ENCODE assay signal across 17 cellular contexts in genomic region chr1:38600286-38600685, GRCh38.
A peak's percentile ranks its signal among the peaks of the same experiment; 100 is the strongest.
DNase-seq lines count a peak whose midpoint lies in the region; ATAC-seq and TF ChIP-seq lines count a peak whose summit lies in the region.
"Had no signal": no experiment of that assay in that cellular context is flagged by ENCODE, and none has a peak within 500 bp of the region (broad histone marks: within the 10 kb centered on the region; RNA-seq: fewer than 3 reads in every experiment).

No MANE protein-coding gene starts in this region.

- no peaks in the 10 kb centered on the region for H3K79me2 ChIP-seq in GM23338 (replicated peaks; ENCODE audit: insufficient read depth)

- H3F3A ChIP-seq in GM23338 (replicated peaks; ENCODE audit: low read depth): no peaks in the 10 kb centered on the region

- H2AFZ ChIP-seq in GM23338: no peak overlapping the region

- no peak overlapping the region for H3K27ac Mint-ChIP-seq in GM23338
- H3K27ac Mint-ChIP-seq: B cell; CD4-positive, alpha-beta T cell; CD8-positive, alpha-beta T cell had no signal

- H3K27ac ChIP-seq in GM23338 (ENCODE audit: low read depth) (no peak overlapping the region), HUES6 (ENCODE audit: low read depth, low read length) (peak overlapping the region; percentile 50; the same call in 1 of the 2 replicates)
- H3K27ac ChIP-seq: 22Rv1; A549; BLaER1 treated with 17β-estradiol and CSF1 and Interleukin-3, amounts not matched to agents 10 nM and 100 nM; C4-2B had no signal

- no peaks in the 10 kb centered on the region for H3K36me3 Mint-ChIP-seq in GM23338 (ENCODE audit: low read depth)
- H3K36me3 Mint-ChIP-seq: CD8-positive, alpha-beta T cell had no signal

- H3K4me1 ChIP-seq in GM23338 (ENCODE audit: insufficient read depth) (peaks cover 13% of the 10 kb centered on the region), HUES6 (ENCODE audit: control insufficient read depth, insufficient read depth, low read length) (peaks cover 29% of the 10 kb centered on the region)
- H3K4me1 ChIP-seq: A549, Caco-2 had no signal

- no peaks in the 10 kb centered on the region for H3K36me3 ChIP-seq in GM23338 (ENCODE audit: insufficient read depth)
- H3K36me3 ChIP-seq in HUES6 (ENCODE audit: control insufficient read depth, insufficient read depth, low read length): no peaks in the 10 kb centered on the region
- H3K36me3 ChIP-seq: BLaER1 treated with 17β-estradiol and CSF1 and Interleukin-3, amounts not matched to agents 10 nM and 100 nM had no signal

- no peaks in the 10 kb centered on the region; the same call in 2 of the 3 replicates for H3K9me3 Mint-ChIP-seq in GM23338
- H3K9me3 Mint-ChIP-seq: CD4-positive, alpha-beta T cell; CD8-positive, alpha-beta T cell had no signal

- no peak overlapping the region for H3K9ac ChIP-seq in HUES6 (ENCODE audit: low read length)
- H3K9ac ChIP-seq: BLaER1 treated with 17β-estradiol and CSF1 and Interleukin-3, amounts not matched to agents 10 nM and 100 nM had no signal

- ATAC-seq in GM23338: peak; percentile 35; the same call in 1 of the 3 replicates
- ATAC-seq: A549; CD8-positive, alpha-beta T cell had no signal

- peaks cover 17% of the 10 kb centered on the region for H3K27me3 Mint-ChIP-seq in GM23338 (ENCODE audit: insufficient read depth, low read depth, poor library complexity)

- DNase-seq in GM23338 (ENCODE audit: low spot score) (no peak), pons (ENCODE audit: low spot score) (peak; percentile 6)
- DNase-seq in central memory CD4-positive, alpha-beta T cell: no peak
- no peak for DNase-seq in stimulated activated naive CD4-positive, alpha-beta T cell (lab: John Stamatoyannopoulos, UW)
- DNase-seq: AML-193; Caco-2; Calu3; CD4-positive, alpha-beta T cell; CD8-positive, alpha-beta T cell; DMS79 treated with DMSO at 0.1 percent for 48 hours; GF-D8 had no signal

- TF ChIP-seq CTCF in GM23338 (conservative IDR thresholded peaks at IDR 0.05; ENCODE audit: low read depth in 2 of 2): no peak

- no peaks in the 10 kb centered on the region for H4K20me1 ChIP-seq in GM23338 (replicated peaks; ENCODE audit: insufficient read depth)
- H4K20me1 ChIP-seq: BLaER1 treated with 17β-estradiol and CSF1 and Interleukin-3, amounts not matched to agents 10 nM and 100 nM had no signal

- H3K4me2 ChIP-seq in GM23338: 0 out of 2 replicates have a peak overlapping the region, but pooled peaks have one; percentile 0
- H3K4me2 ChIP-seq: A549; BLaER1 treated with 17β-estradiol and CSF1 and Interleukin-3, amounts not matched to agents 10 nM and 100 nM had no signal

- H3K4me3 ChIP-seq in GM23338 (no peak overlapping the region), HUES6 (ENCODE audit: low read depth, low read length) (no peak overlapping the region)
- H3K4me3 ChIP-seq: A549; BLaER1 treated with 17β-estradiol and CSF1 and Interleukin-3, amounts not matched to agents 10 nM and 100 nM had no signal

- no peaks in the 10 kb centered on the region for H3K9me2 ChIP-seq in GM23338 (ENCODE audit: insufficient read depth)

- H3K27me3 ChIP-seq in GM23338 (ENCODE audit: insufficient read depth): peaks cover 95% of the 10 kb centered on the region
- H3K27me3 ChIP-seq in HUES6 (ENCODE audit: control insufficient read depth, insufficient read depth, low read length): peaks cover 74% of the 10 kb centered on the region
- H3K27me3 ChIP-seq: BLaER1 treated with 17β-estradiol and CSF1 and Interleukin-3, amounts not matched to agents 10 nM and 100 nM had no signal

- peaks cover 13% of the 10 kb centered on the region for H3K4me1 Mint-ChIP-seq in GM23338
- H3K4me1 Mint-ChIP-seq: B cell had no signal

- H3K4me3 Mint-ChIP-seq in GM23338: no peak overlapping the region
- H3K4me3 Mint-ChIP-seq: B cell; CD4-positive, alpha-beta T cell; CD8-positive, alpha-beta T cell had no signal

- H3K9me3 ChIP-seq in HUES6 (ENCODE audit: control insufficient read depth, insufficient read depth, low read depth, low read length): no peaks in the 10 kb centered on the region
- H3K9me3 ChIP-seq: A549, Caco-2 had no signal

TF ChIP-seq in GM23338, 12 proteins besides CTCF, POLR2A, EP300 and RAD21:
- no peak for TF ChIP-seq ZNF114 (CRISPR knock-in tag; IDR thresholded peaks at IDR 0.05)
- no peak for TF ChIP-seq STAT1 (IDR thresholded peaks at IDR 0.05; ENCODE audit: unreplicated experiment)
- TF ChIP-seq EZH2phosphoT487 (IDR thresholded peaks at IDR 0.05; ENCODE audit: unreplicated experiment): no peak
- no peak for TF ChIP-seq ZNF331 (CRISPR knock-in tag; IDR thresholded peaks at IDR 0.05; ENCODE audit: low read depth)
- no peak for TF ChIP-seq JUNB (IDR thresholded peaks at IDR 0.05; ENCODE audit: unreplicated experiment)
- TF ChIP-seq NANOG (IDR thresholded peaks at IDR 0.05; ENCODE audit: borderline replicate concordance): peak; percentile 93
- no peak for TF ChIP-seq ETS1 (IDR thresholded peaks at IDR 0.05)
- TF ChIP-seq ZNF462 (CRISPR knock-in tag; IDR thresholded peaks at IDR 0.05): no peak
